Comparison of ENCODE assay signal across 19 cellular contexts in the genomic region with DNA sequence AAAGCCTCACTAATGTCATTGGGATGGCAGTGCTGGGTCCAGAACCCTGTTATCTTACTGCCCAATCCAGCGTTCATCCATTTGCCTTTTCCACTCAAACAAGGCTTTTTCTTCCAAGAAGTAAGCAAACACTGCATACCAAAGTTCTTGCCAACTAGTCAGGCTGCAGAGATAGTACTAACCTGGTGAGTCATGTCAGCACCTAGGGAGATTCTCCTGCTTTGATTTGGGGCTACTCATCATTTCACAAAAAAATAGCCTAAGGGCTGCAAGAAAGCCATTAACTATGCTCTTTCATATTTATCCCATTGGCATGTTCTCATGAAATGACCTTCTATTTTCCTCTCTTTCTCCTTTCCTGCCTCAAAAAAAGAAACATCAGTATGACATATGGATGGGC.
DNase-seq lines count a peak whose midpoint lies in the region; ATAC-seq and TF ChIP-seq lines count a peak whose summit lies in the region.
"Had no signal": no experiment of that assay in that cellular context is flagged by ENCODE, and none has a peak within 500 bp of the region (broad histone marks: within the 10 kb centered on the region; RNA-seq: fewer than 3 reads in every experiment).

No MANE protein-coding gene starts in this region.

- ATAC-seq in SK-N-SH treated with all-trans-retinoic acid at 6 μM for 48 hours = peak; percentile 23
- ATAC-seq: stimulated activated effector memory CD8-positive, alpha-beta T cell treated with anti-CD3 and anti-CD28 coated beads, Interleukin-12 subunit alpha, Interleukin-12 subunit beta, amount 100 ng/mL, for 72 hours had no signal

- H3K36me3 ChIP-seq in H7 (replicated peaks; ENCODE audit: control insufficient read depth, insufficient read depth, low read length) = no peaks in the 10 kb centered on the region
- H3K36me3 ChIP-seq: neural progenitor cell, sigmoid colon had no signal

- DNase-seq in DMS 273 (lab: John Stamatoyannopoulos, UW; ENCODE audit: unreplicated experiment) (peak; percentile 64), DMS 273 treated with DMSO at 0.1 percent for 48 hours (lab: John Stamatoyannopoulos, UW) (no peak), fibroblast of the aortic adventitia (ENCODE audit: low read depth) (peak; percentile 63), NCI-H1436 treated with DMSO at 0.1 percent for 48 hours (lab: John Stamatoyannopoulos, UW) (no peak), GM19240 (ENCODE audit: insufficient read length, low spot score) (no peak), H7 (no peak)
- DNase-seq in activated CD4-positive, alpha-beta T cell treated with anti-CD3 and anti-CD28 coated beads, Interleukin-2, amount 50 U/mL, for 4 hours = no peak
- DNase-seq: activated CD4-positive, alpha-beta T cell treated with anti-CD3 and anti-CD28 coated beads for 48 hours; activated naive CD8-positive, alpha-beta T cell treated with anti-CD3 and anti-CD28 coated beads, Interleukin-2, amount 10 ng/mL, durations not matched to agents 7 days and 5 days; COR-L47; Karpas-422; NCI-H2029; NCI-H748 treated with DMSO at 0.1 percent for 48 hours; sigmoid colon; trophoblast cell had no signal

- H3K4me3 ChIP-seq in fibroblast of the aortic adventitia (ENCODE audit: low read depth, low read length) (no peak overlapping the region), H7 (ENCODE audit: insufficient read depth, low read depth, low read length) (no peak overlapping the region)
- H3K4me3 ChIP-seq: coronary artery, neural progenitor cell, sigmoid colon had no signal

- H3K27me3 ChIP-seq in H7 (ENCODE audit: control insufficient read depth, insufficient read depth, low read length) = no peaks in the 10 kb centered on the region
- H3K27me3 ChIP-seq: neural progenitor cell, sigmoid colon had no signal

- TF ChIP-seq CTCF in fibroblast of the aortic adventitia (IDR thresholded peaks at IDR 0.05; ENCODE audit: insufficient read depth, low read length) = no peak

TF ChIP-seq in SK-N-SH treated with all-trans-retinoic acid at 6 μM for 48 hours, 23 proteins besides CTCF, POLR2A, EP300 and RAD21:
- TF ChIP-seq CSDC2 (CRISPR knock-in tag; IDR thresholded peaks at IDR 0.05) (0 out of 2 replicates have a peak, but pooled peaks have one; percentile 35), ISL1 (CRISPR knock-in tag; IDR thresholded peaks at IDR 0.05) (peak; percentile 59; the same call in 1 of the 2 replicates), ZFP3 (CRISPR knock-in tag; IDR thresholded peaks at IDR 0.05) (0 out of 2 replicates have a peak, but pooled peaks have one; percentile 31), PPARA (CRISPR knock-in tag; IDR thresholded peaks at IDR 0.05; ENCODE audit: borderline replicate concordance) (no peak)

Comparison
In these comparisons a context has a peak if more than half of its experiments do, and no peak if none do; other contexts are left out.
1. DNase-seq: peak in DMS 273 (single experiment) and fibroblast of the aortic adventitia (single experiment); none in DMS 273 treated with DMSO at 0.1 percent for 48 hours (single experiment), NCI-H1436 treated with DMSO at 0.1 percent for 48 hours (single experiment), GM19240 (single experiment), activated CD4-positive, alpha-beta T cell treated with anti-CD3 and anti-CD28 coated beads, Interleukin-2, amount 50 U/mL, for 4 hours (0 of 2) and H7 (single experiment).